ENCODE assay signal across 27 cellular contexts in the genomic region with DNA sequence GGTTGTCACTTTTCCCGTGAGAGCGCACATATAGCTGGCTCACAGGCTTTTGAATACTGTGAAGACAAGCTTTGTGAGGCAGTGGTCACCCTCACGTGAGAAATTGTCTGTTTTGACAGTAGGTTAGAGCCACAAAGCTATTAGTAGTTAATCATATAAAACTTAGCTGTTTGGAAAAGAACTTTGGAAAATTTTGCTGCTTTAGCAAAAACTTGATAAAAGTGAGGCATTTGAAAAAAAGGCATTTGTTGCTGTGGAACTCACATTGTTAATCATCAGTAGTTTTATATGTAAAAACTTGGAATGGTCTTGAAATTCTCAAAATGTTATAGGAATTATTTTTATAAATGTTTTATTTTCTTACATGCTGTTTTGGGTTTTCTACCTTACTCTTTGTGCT.
"Had no signal": no experiment of that assay in that cellular context is flagged by ENCODE, and none has a peak within 500 bp of the region (broad histone marks: within the 10 kb centered on the region; RNA-seq: fewer than 3 reads in every experiment).

No MANE protein-coding gene starts in this region.

- H3K9me3 Mint-ChIP-seq: activated naive CD4-positive, alpha-beta T cell treated with anti-CD3 and anti-CD28 coated beads for 36 hours; activated T-helper 1 cell treated with anti-CD3 and anti-CD28 coated beads, Interleukin-12 subunit alpha, Interleukin-12 subunit beta, Interleukin-2, Interleukin-4 antibody, amounts not matched to agents 30 ng/mL and 10 ng/mL and 1 ng/mL, durations not matched to agents 14 hours and 24 hours and 36 hours had no signal

- H3K27ac ChIP-seq: epithelial cell of prostate, esophagus squamous epithelium, left lung, lower lobe of right lung, parathyroid adenoma, right atrium auricular region, testis, transverse colon, VCaP had no signal

- FAIRE-seq: colon, endometrium, islet of Langerhans had no signal

- H3K4me3 Mint-ChIP-seq: activated naive CD4-positive, alpha-beta T cell treated with anti-CD3 and anti-CD28 coated beads for 36 hours; activated T-helper 1 cell treated with anti-CD3 and anti-CD28 coated beads, Interleukin-12 subunit alpha, Interleukin-12 subunit beta, Interleukin-2, Interleukin-4 antibody, amounts not matched to agents 30 ng/mL and 10 ng/mL and 1 ng/mL, durations not matched to agents 14 hours and 24 hours and 36 hours had no signal

- H3K27ac Mint-ChIP-seq: activated T-helper 1 cell treated with anti-CD3 and anti-CD28 coated beads, Interleukin-12 subunit alpha, Interleukin-12 subunit beta, Interleukin-2, Interleukin-4 antibody, amounts not matched to agents 30 ng/mL and 10 ng/mL and 1 ng/mL, durations not matched to agents 14 hours and 24 hours and 36 hours had no signal

- H3K27me3 ChIP-seq: esophagus squamous epithelium, left lung, right atrium auricular region, spleen, testis, transverse colon had no signal

- ATAC-seq: activated CD4-positive, CD25-positive, alpha-beta regulatory T cell treated with anti-CD3 and anti-CD28 coated beads, Interleukin-2, amount 50 U/mL, for 24 hours; left lung; lower lobe of right lung; mucosa of descending colon had no signal

- DNase-seq: activated CD4-positive, alpha-beta T cell treated with anti-CD3 and anti-CD28 coated beads for 48 hours; activated CD4-positive, alpha-beta T cell treated with anti-CD3 and anti-CD28 coated beads, Interleukin-2, amount 50 U/mL, for 48 hours; activated CD8-positive, alpha-beta memory T cell treated with anti-CD3 and anti-CD28 coated beads for 24 hours; activated effector memory CD4-positive, alpha-beta T cell treated with anti-CD3 and anti-CD28 coated beads, Interleukin-2, amount 50 U/mL, for 16 hours; activated naive CD4-positive, alpha-beta T cell treated with anti-CD3 and anti-CD28 coated beads for 36 hours; activated T-cell treated with anti-CD3 and anti-CD28 coated beads, Interleukin-2, amount 50 U/mL, for 1 hour; dermis blood vessel endothelial cell; effector CD4-positive, alpha-beta T cell; esophagus squamous epithelium; foreskin melanocyte; left lung; lower lobe of right lung; mucosa of descending colon; nucleus accumbens; spleen; stimulated activated naive CD4-positive, alpha-beta T cell treated with Interleukin-2 at 50 U/mL for 16 hours; testis; transverse colon had no signal

- H3K9me3 ChIP-seq: esophagus squamous epithelium, left lung, lower lobe of right lung, mucosa of descending colon, right atrium auricular region, spleen, testis, transverse colon had no signal

- H2AFZ ChIP-seq: parathyroid adenoma had no signal

- H3K4me3 ChIP-seq: esophagus squamous epithelium, left lung, lower lobe of right lung, mucosa of descending colon, right atrium auricular region, spleen, testis, transverse colon had no signal

- H3K9ac ChIP-seq: parathyroid adenoma had no signal
